In the genomic region with DNA sequence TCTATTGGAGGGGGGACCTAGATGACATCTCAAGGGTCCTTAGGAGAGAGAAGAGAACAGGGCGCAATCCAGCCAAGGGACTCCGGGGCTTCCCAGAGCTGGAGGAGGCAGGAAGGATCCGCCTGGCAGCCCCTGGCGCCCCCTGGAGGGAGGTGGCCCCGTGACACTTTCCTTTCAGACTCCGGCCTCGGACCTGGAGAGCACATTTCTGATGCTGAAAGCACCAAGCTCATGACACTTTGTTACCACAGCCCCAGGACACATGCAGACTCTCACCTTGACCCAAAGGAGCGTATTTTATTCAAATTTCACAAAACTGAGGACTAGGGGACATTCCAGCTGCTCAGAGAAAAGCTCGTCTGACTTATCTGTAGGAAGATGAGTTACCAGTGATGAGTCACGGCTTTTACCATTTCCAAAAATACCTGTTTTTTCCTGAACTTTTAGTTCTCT, we compare ENCODE assay signal across 8 cellular contexts. TPM values are rescaled to one million over a fixed set of nuclear protein-coding genes. Genes with fewer than 3 reads are reported as not detected.
A peak's percentile ranks its signal among the peaks of the same experiment; 100 is the strongest.
DNase-seq lines count a peak whose midpoint lies in the region; ATAC-seq and TF ChIP-seq lines count a peak whose summit lies in the region.

No MANE protein-coding gene starts in this region.

- H3K36me3 Mint-ChIP-seq in CD14-positive monocyte, result no peaks in the 10 kb centered on the region

- no peaks in the 10 kb centered on the region for H3K79me1 ChIP-seq in mesendoderm (ENCODE audit: low read length)

- H3K79me2 ChIP-seq in mesendoderm (ENCODE audit: control insufficient read depth, insufficient read depth, low read length), result no peaks in the 10 kb centered on the region

- no peak overlapping the region for H2BK120ac ChIP-seq in mesendoderm (ENCODE audit: low read depth, low read length)

- no CpG with 5 or more reads among the region's 10 CpGs for WGBS in mesendoderm (ENCODE audit: extremely low coverage, insufficient coverage, low lambda C conversion rate)
- WGBS in testis, 2 donors, result 37 to 44% methylated on average over 9 to 10 of the region's 10 CpGs

- peak; percentile 81 for TF ChIP-seq CTCF in CD14-positive monocyte (IDR thresholded peaks at IDR 0.05)
- peak; percentile 16 to 68 (median 44) for TF ChIP-seq CTCF in testis (IDR thresholded peaks at IDR 0.05)

- intact Hi-C loops in CD14-positive monocyte (cut with micrococcal nuclease), result no loop called here
- intact Hi-C loops in testis (cut with DNase I; ENCODE audit: low total_unique reads), result no loop called here

- no peak overlapping the region for H4K5ac ChIP-seq in mesendoderm (ENCODE audit: low read length)

- H3K56ac ChIP-seq in mesendoderm (ENCODE audit: low read length), result no peak overlapping the region

- peaks cover 17% of the 10 kb centered on the region for H3K4me1 Mint-ChIP-seq in CD14-positive monocyte

- H3K27ac ChIP-seq in mesendoderm (ENCODE audit: low read depth, low read length) (no peak overlapping the region), testis (peak overlapping the region; percentile 65 to 75)

- no peak overlapping the region for H3K18ac ChIP-seq in mesendoderm (ENCODE audit: low read length)

- H3K9ac ChIP-seq in mesendoderm (ENCODE audit: low read length), result no peak overlapping the region

- no peak overlapping the region for H2AK5ac ChIP-seq in mesendoderm (ENCODE audit: low read length)

- no peak overlapping the region for H2BK15ac ChIP-seq in mesendoderm (replicated peaks; ENCODE audit: low read depth)

- no peak overlapping the region for H3K4ac ChIP-seq in mesendoderm (ENCODE audit: low read depth, low read length)

- no peak overlapping the region for H4K8ac ChIP-seq in mesendoderm (ENCODE audit: low read depth, low read length)

- H3K36me3 ChIP-seq in mesendoderm (ENCODE audit: control insufficient read depth, insufficient read depth, low read length) (no peaks in the 10 kb centered on the region), testis (ENCODE audit: low read depth, missing control alignments) (no peaks in the 10 kb centered on the region)

- TF ChIP-seq POLR2A in testis (IDR thresholded peaks at IDR 0.05), result no peak

- H3K27me3 ChIP-seq in mesendoderm (ENCODE audit: insufficient read depth, low read length, poor library complexity) (no peaks in the 10 kb centered on the region), testis (no peaks in the 10 kb centered on the region)

- H3K27me3 Mint-ChIP-seq in CD14-positive monocyte (ENCODE audit: low read depth in 3 of 3), result peaks cover 6 to 8% (median 6%) of the 10 kb centered on the region in 3 donors

- DNase-seq in CD14-positive monocyte (ENCODE audit: low spot score), result no peak
- peak in 51 of 76 experiments; percentile 11 to 74 (median 41) for DNase-seq in HUDEP-2 (lab: John Stamatoyannopoulos, UW; ENCODE audit: unreplicated experiment in 76 of 76)
- DNase-seq in UCSD-AML1 (lab: John Stamatoyannopoulos, UW; ENCODE audit: unreplicated experiment), result peak; percentile 77
- peak; percentile 86 for DNase-seq in ecto neural progenitor cell (ENCODE audit: low spot score)
- peak; percentile 79 for DNase-seq in mesendoderm
- DNase-seq in testis, result peak; percentile 82
- no peak for DNase-seq in NCI-H774 (lab: John Stamatoyannopoulos, UW)

- H3K4me3 ChIP-seq in mesendoderm (ENCODE audit: low read length), result no peak overlapping the region
- no peak overlapping the region for H3K4me3 ChIP-seq in testis

- H3K4me1 ChIP-seq in mesendoderm (ENCODE audit: control insufficient read depth, low read depth, low read length) (no peaks in the 10 kb centered on the region), testis (peaks cover 41% of the 10 kb centered on the region)

- H3K23ac ChIP-seq in mesendoderm (ENCODE audit: low read length), result no peak overlapping the region

- H3K27ac Mint-ChIP-seq in CD14-positive monocyte, result peak overlapping the region in 1 of 7 donors; percentile 32

- no peak overlapping the region for H3K4me2 ChIP-seq in mesendoderm (ENCODE audit: low read length)

- no peaks in the 10 kb centered on the region for H3K9me3 ChIP-seq in testis

- ATAC-seq in HG03039 (IDR thresholded peaks at IDR 0.05; ENCODE audit: unreplicated experiment), result no peak

- peaks cover 0 to 10% (median 0%) of the 10 kb centered on the region in 7 donors for H3K9me3 Mint-ChIP-seq in CD14-positive monocyte

- H2BK5ac ChIP-seq in mesendoderm (ENCODE audit: low read length), result no peak overlapping the region

- H3K4me3 Mint-ChIP-seq in CD14-positive monocyte, result peak overlapping the region in 1 of 2 donors; percentile 75

RNA-seq across cellular contexts. Expression of gene POFUT2, which starts 21.4 kb away (rescaled TPM):
- polyA plus RNA-seq in CD14-positive monocyte (1 to 10 TPM; 1.8 to 2.8 TPM), testis (ENCODE audit: insufficient read depth, low read depth, low replicate concordance) (63.3 TPM)
- 17.3 TPM for polyA plus RNA-seq in mesendoderm (2013, experiment 1 of 2)
- polyA plus RNA-seq in mesendoderm (2013, experiment 2 of 2), result 17.4 TPM
- 10 to 100 TPM; 49.9 to 55.9 TPM for total RNA-seq in testis

Comparison
In these comparisons a context has a peak if more than half of its experiments do, and no peak if none do; other contexts are left out.
1. DNase-seq: peak in HUDEP-2 (51 of 76), UCSD-AML1 (single experiment), ecto neural progenitor cell (single experiment), mesendoderm (single experiment) and testis (single experiment); none in CD14-positive monocyte (single experiment) and NCI-H774 (single experiment).
2. RNA of gene POFUT2, which starts 21.4 kb away (polyA plus RNA-seq): 63.3 TPM in testis (single experiment); 1.8 to 2.8 TPM in CD14-positive monocyte; every median in the first group is over 10 times any median in the second.